16 cellular contexts compared by ENCODE assay signal in the genomic region with DNA sequence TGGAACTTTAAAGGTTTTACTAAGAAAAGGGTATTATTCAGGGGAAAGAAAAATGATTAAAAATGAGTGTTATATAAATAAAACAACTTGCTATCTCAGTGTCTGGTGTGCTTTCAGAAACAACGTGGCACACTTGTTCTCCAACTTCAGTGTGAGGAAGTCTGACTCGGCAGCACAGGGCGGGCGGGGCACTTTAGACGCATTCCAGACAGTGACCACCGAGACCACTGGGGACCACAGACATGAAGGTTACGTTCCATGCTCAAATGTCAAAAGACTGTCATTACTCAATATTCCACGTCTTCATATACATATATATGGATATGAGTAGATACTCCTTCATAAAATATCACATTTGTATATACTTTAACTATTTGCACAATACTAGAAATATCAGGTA.
DNase-seq lines count a peak whose midpoint lies in the region; ATAC-seq and TF ChIP-seq lines count a peak whose summit lies in the region.
"Had no signal": no experiment of that assay in that cellular context is flagged by ENCODE, and none has a peak within 500 bp of the region (broad histone marks: within the 10 kb centered on the region; RNA-seq: fewer than 3 reads in every experiment).

No MANE protein-coding gene starts in this region.

- H3K79me2 ChIP-seq in HCT116 (ENCODE audit: insufficient read depth, low read length) (peaks cover 90% of the 10 kb centered on the region), MM.1S (ENCODE audit: low read length) (peaks cover 100% of the 10 kb centered on the region)

- CTCF ChIA-PET in HCT116 (lab: Charles Lee), result no interaction called here

- peak; percentile 38; the same call in 1 of the 2 replicates for ATAC-seq in HCT116
- no peak for ATAC-seq in memory B cell (ENCODE audit: low read depth)
- ATAC-seq in HG02970 (IDR thresholded peaks at IDR 0.05; ENCODE audit: low FRiP score, unreplicated experiment), result no peak
- ATAC-seq in GM21529 (IDR thresholded peaks at IDR 0.05; ENCODE audit: unreplicated experiment), result no peak
- ATAC-seq in HG02852 (IDR thresholded peaks at IDR 0.05; ENCODE audit: unreplicated experiment), result no peak

- H3K4me1 ChIP-seq in HCT116 (ENCODE audit: control insufficient read depth in 1 of 2, insufficient read depth in 2 of 2, low read length in 2 of 2) (peaks cover 0 to 4% of the 10 kb centered on the region in 2 experiments; a peak in 1 of 4 replicates), MM.1S (ENCODE audit: low read length) (peaks cover 25% of the 10 kb centered on the region)
- H3K4me1 ChIP-seq: right lobe of liver, SJCRH30 had no signal

- H3K4me3 Mint-ChIP-seq in memory B cell, result no peak overlapping the region

- no peak for TF ChIP-seq RAD21 in HCT116 (IDR thresholded peaks at IDR 0.05; ENCODE audit: low read depth)

- peaks cover 4% of the 10 kb centered on the region; the same call in 1 of the 2 replicates for H4K20me1 ChIP-seq in HCT116 (ENCODE audit: insufficient read depth)
- peaks cover 6% of the 10 kb centered on the region; the same call in 1 of the 2 replicates for H4K20me1 ChIP-seq in MM.1S (ENCODE audit: insufficient read depth, low read length)

- POLR2A ChIA-PET in HCT116 (lab: Charles Lee), result no interaction called here

- H3F3A ChIP-seq in MM.1S (ENCODE audit: insufficient read depth, low read length), result no peaks in the 10 kb centered on the region

- H3K36me3 ChIP-seq in HCT116 (ENCODE audit: control insufficient read depth in 1 of 2, insufficient read depth in 2 of 2, low read length in 2 of 2), result peaks cover 19 to 26% of the 10 kb centered on the region in 2 experiments; a peak in 2 of 4 replicates
- H3K36me3 ChIP-seq in MM.1S (replicated peaks; ENCODE audit: insufficient read depth, low read length), result peaks cover 12% of the 10 kb centered on the region; the same call in 1 of the 2 replicates

- DNase-seq in AG20443 (ENCODE audit: low spot score), result peak; percentile 74
- no peak for DNase-seq in HCT116 (ENCODE audit: low read depth, low spot score)
- DNase-seq in cardiac fibroblast (ENCODE audit: low read depth in 2 of 2), result peak; percentile 48 to 85
- DNase-seq in memory B cell (ENCODE audit: low spot score in 2 of 2), result no peak
- no peak for DNase-seq in MM.1S
- DNase-seq: activated CD4-positive, alpha-beta T cell treated with anti-CD3 and anti-CD28 coated beads for 1 hour; activated effector memory CD4-positive, alpha-beta T cell treated with Interleukin-2 at 50 U/mL for 16 hours; caudate nucleus; NCI-H2081; right lobe of liver; SJCRH30 had no signal

- H3K9me2 ChIP-seq in HCT116 (ENCODE audit: insufficient read depth), result no peaks in the 10 kb centered on the region
- H3K9me2 ChIP-seq in MM.1S (replicated peaks; ENCODE audit: insufficient read depth, low read length), result no peaks in the 10 kb centered on the region

- H3K27me3 Mint-ChIP-seq in memory B cell, result no peaks in the 10 kb centered on the region

- no peaks in the 10 kb centered on the region for H3K27me3 ChIP-seq in HCT116 (ENCODE audit: insufficient read depth, low read length)
- no peaks in the 10 kb centered on the region for H3K27me3 ChIP-seq in MM.1S (replicated peaks; ENCODE audit: insufficient read depth, low read length)
- H3K27me3 ChIP-seq: esophagus muscularis mucosa, right lobe of liver, SJCRH30, suprapubic skin had no signal

- no peaks in the 10 kb centered on the region for H3K9me3 Mint-ChIP-seq in memory B cell

- intact Hi-C loops in HCT116 (cut with micrococcal nuclease), result no loop called here

- H3K4me3 ChIP-seq in HCT116 (replicated peaks in 1 of 2; ENCODE audit: low read depth in 1 of 2, low read length in 2 of 2) (no peak overlapping the region), cardiac fibroblast (replicated peaks in 1 of 2; ENCODE audit: low read depth in 2 of 2, low read length in 2 of 2) (no peak overlapping the region), MM.1S (ENCODE audit: low read length) (no peak overlapping the region)
- H3K4me3 ChIP-seq: esophagus muscularis mucosa, right lobe of liver, SJCRH30, suprapubic skin had no signal

- TF ChIP-seq POLR2A in HCT116 (IDR thresholded peaks at IDR 0.05; ENCODE audit: borderline replicate concordance, extremely low read depth, insufficient read depth, insufficient read length), result no peak

- H3K4me2 ChIP-seq in HCT116 (ENCODE audit: low read length) (no peak overlapping the region), MM.1S (ENCODE audit: low read depth, low read length) (no peak overlapping the region)

- RAD21 ChIA-PET in HCT116 (lab: Charles Lee; ENCODE audit: low non-redundant PET in 1 of 2, low total read pairs in 2 of 2, uncharacterized antibody in 2 of 2, unreplicated experiment in 2 of 2), result no interaction called here

- H3K27ac ChIP-seq in HCT116 (ENCODE audit: low read depth, low read length), result no peak overlapping the region
- no peak overlapping the region for H3K27ac ChIP-seq in MM.1S (ENCODE audit: low read length)
- H3K27ac ChIP-seq: esophagus muscularis mucosa, right lobe of liver, SJCRH30, suprapubic skin had no signal

- H3K9ac ChIP-seq in HCT116 (ENCODE audit: low read length), result no peak overlapping the region
- H3K9ac ChIP-seq in MM.1S (ENCODE audit: low read length), result no peak overlapping the region

- H3K9me3 ChIP-seq in HCT116 (ENCODE audit: control insufficient read depth in 1 of 2, insufficient read depth in 1 of 2, low read depth in 1 of 2, low read length in 2 of 2) (no peaks in the 10 kb centered on the region), MM.1S (replicated peaks; ENCODE audit: insufficient read depth, low read length) (no peaks in the 10 kb centered on the region)
- H3K9me3 ChIP-seq: esophagus muscularis mucosa, right lobe of liver, SJCRH30, suprapubic skin had no signal

- H3K27ac Mint-ChIP-seq in memory B cell, result peak overlapping the region; percentile 70

- H2AFZ ChIP-seq in HCT116 (ENCODE audit: low read depth, low read length, poor library complexity, severe bottlenecking) (no peak overlapping the region), MM.1S (ENCODE audit: low read length) (no peak overlapping the region)

- BruUV-seq in HCT116 (replicated peaks; lab: Mats Ljungman, UMichigan), result no TSS peak

- H3K36me3 Mint-ChIP-seq in memory B cell, result peaks cover 36% of the 10 kb centered on the region

- H3K4me1 Mint-ChIP-seq in memory B cell, result peaks cover 27% of the 10 kb centered on the region

- TF ChIP-seq CTCF in HCT116 (IDR thresholded peaks at IDR 0.05 in 2 of 3, conservative IDR thresholded peaks at IDR 0.05 in 1 of 3; ENCODE audit: borderline replicate concordance in 1 of 3, insufficient read depth in 1 of 3, low read depth in 2 of 3, low read length in 2 of 3) (no peak), cardiac fibroblast (IDR thresholded peaks at IDR 0.05; ENCODE audit: low read depth, low read length) (no peak), MM.1S (IDR thresholded peaks at IDR 0.05; ENCODE audit: low read length) (no peak)

TF ChIP-seq in HCT116, 20 proteins besides CTCF, POLR2A, EP300 and RAD21:
- TF ChIP-seq SRF (IDR thresholded peaks at IDR 0.05; ENCODE audit: low read depth) (no peak), ZNF274 (IDR thresholded peaks at IDR 0.05; ENCODE audit: low read depth, low read length) (no peak), ELF1 (IDR thresholded peaks at IDR 0.05; ENCODE audit: borderline replicate concordance, low read depth) (no peak), CEBPB (IDR thresholded peaks at IDR 0.05; ENCODE audit: low read depth) (no peak), TCF7L2 (IDR thresholded peaks at IDR 0.05; ENCODE audit: borderline replicate concordance, extremely low read depth, insufficient read depth, insufficient read length) (no peak), CBX3 (IDR thresholded peaks at IDR 0.05; ENCODE audit: low read depth) (no peak), POLR2AphosphoS5 (IDR thresholded peaks at IDR 0.05; ENCODE audit: low read depth, low read length) (no peak), EGR1 (IDR thresholded peaks at IDR 0.05; ENCODE audit: low read depth) (no peak), FOSL1 (IDR thresholded peaks at IDR 0.05; ENCODE audit: low read depth) (no peak), SP1 (IDR thresholded peaks at IDR 0.05; ENCODE audit: low read depth) (no peak), EZH2phosphoT487 (IDR thresholded peaks at IDR 0.05; ENCODE audit: borderline replicate concordance) (no peak), EZH2 (IDR thresholded peaks at IDR 0.05) (no peak)
- TF ChIP-seq, protein P1, sequence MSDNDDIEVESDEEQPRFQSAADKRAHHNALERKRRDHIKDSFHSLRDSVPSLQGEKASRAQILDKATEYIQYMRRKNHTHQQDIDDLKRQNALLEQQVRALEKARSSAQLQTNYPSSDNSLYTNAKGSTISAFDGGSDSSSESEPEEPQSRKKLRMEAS (IDR thresholded peaks at IDR 0.05), result no peak
- TF ChIP-seq, protein P2, sequence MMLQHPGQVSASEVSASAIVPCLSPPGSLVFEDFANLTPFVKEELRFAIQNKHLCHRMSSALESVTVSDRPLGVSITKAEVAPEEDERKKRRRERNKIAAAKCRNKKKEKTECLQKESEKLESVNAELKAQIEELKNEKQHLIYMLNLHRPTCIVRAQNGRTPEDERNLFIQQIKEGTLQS (IDR thresholded peaks at IDR 0.05), result no peak
- TF ChIP-seq, protein P3, sequence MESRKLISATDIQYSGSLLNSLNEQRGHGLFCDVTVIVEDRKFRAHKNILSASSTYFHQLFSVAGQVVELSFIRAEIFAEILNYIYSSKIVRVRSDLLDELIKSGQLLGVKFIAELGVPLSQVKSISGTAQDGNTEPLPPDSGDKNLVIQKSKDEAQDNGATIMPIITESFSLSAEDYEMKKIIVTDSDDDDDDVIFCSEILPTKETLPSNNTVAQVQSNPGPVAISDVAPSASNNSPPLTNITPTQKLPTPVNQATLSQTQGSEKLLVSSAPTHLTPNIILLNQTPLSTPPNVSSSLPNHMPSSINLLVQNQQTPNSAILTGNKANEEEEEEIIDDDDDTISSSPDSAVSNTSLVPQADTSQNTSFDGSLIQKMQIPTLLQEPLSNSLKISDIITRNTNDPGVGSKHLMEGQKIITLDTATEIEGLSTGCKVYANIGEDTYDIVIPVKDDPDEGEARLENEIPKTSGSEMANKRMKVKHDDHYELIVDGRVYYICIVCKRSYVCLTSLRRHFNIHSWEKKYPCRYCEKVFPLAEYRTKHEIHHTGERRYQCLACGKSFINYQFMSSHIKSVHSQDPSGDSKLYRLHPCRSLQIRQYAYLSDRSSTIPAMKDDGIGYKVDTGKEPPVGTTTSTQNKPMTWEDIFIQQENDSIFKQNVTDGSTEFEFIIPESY (IDR thresholded peaks at IDR 0.05; ENCODE audit: extremely low read depth, insufficient replicate concordance, low read length), result no peak

Comparison
In these comparisons a context has a peak if more than half of its experiments do, and no peak if none do; other contexts are left out.
1. DNase-seq: peak in AG20443 (single experiment) and cardiac fibroblast (2 of 2); none in HCT116 (single experiment), memory B cell (0 of 2) and MM.1S (single experiment).